12 cellular contexts compared by ENCODE assay signal in genomic region chr10:44965104-44965503, GRCh38. TPM values are rescaled to one million over a fixed set of nuclear protein-coding genes. Genes with fewer than 3 reads are reported as not detected.
DNase-seq lines count a peak whose midpoint lies in the region; ATAC-seq and TF ChIP-seq lines count a peak whose summit lies in the region.
"Had no signal": no experiment of that assay in that cellular context is flagged by ENCODE, and none has a peak within 500 bp of the region (broad histone marks: within the 10 kb centered on the region; RNA-seq: fewer than 3 reads in every experiment).

No MANE protein-coding gene starts in this region.

- DNase-seq in Panc1 (ENCODE audit: low read depth, low spot score), result no peak
- DNase-seq in right cardiac atrium, result no peak
- DNase-seq in sigmoid colon, result no peak
- DNase-seq in NCI-H774 (lab: John Stamatoyannopoulos, UW), result no peak
- DNase-seq in pons (ENCODE audit: low spot score), result no peak
- DNase-seq: anterior cingulate cortex, DND-41, HCEC 1CT had no signal

- H3K36me3 ChIP-seq in BLaER1 (peaks cover 10% of the 10 kb centered on the region), Panc1 (ENCODE audit: control insufficient read depth, insufficient read depth, low read length) (no peaks in the 10 kb centered on the region), sigmoid colon (peaks cover 0 to 4% (median 2%) of the 10 kb centered on the region in 4 donors)

- TF ChIP-seq POLR2A in sigmoid colon (IDR thresholded peaks at IDR 0.05), result no peak

- BruUV-seq in Panc1 (replicated peaks; lab: Mats Ljungman, UMichigan), result no TSS peak

- peaks cover 93% of the 10 kb centered on the region for H3K4me1 ChIP-seq in BLaER1
- H3K4me1 ChIP-seq in Panc1 (ENCODE audit: control insufficient read depth, insufficient read depth, low read length), result peaks cover 50% of the 10 kb centered on the region
- H3K4me1 ChIP-seq in right cardiac atrium (ENCODE audit: control insufficient read depth, insufficient read depth, low read length), result peaks cover 62% of the 10 kb centered on the region
- H3K4me1 ChIP-seq in sigmoid colon, result peaks cover 0 to 65% (median 25%) of the 10 kb centered on the region in 4 donors

- H4K20me1 ChIP-seq in BLaER1, result no peaks in the 10 kb centered on the region

- CTCF ChIA-PET in Panc1 (lab: Charles Lee), result no interaction called here

- no peak overlapping the region for H3K4me3 ChIP-seq in BLaER1
- H3K4me3 ChIP-seq in Panc1 (ENCODE audit: low read depth in 2 of 2, low read length in 2 of 2), result no peak overlapping the region
- no peak overlapping the region for H3K4me3 ChIP-seq in right cardiac atrium (ENCODE audit: low read length)
- H3K4me3 ChIP-seq in sigmoid colon, result no peak overlapping the region

- POLR2A ChIA-PET in Panc1 (lab: Charles Lee), result interaction anchor here (0.5 kb wide), 1 partner anchor 11 kb away, joined by 4 read pairs; no protein-coding TSS in a partner anchor

- intact Hi-C loops in Panc1 (cut with micrococcal nuclease; ENCODE audit: unreplicated experiment), result no loop called here
- intact Hi-C loops in right cardiac atrium (cut with DNase I), result no loop called here
- intact Hi-C loops in sigmoid colon (cut with DNase I), result no loop called here

- H3K27me3 ChIP-seq in BLaER1 (no peaks in the 10 kb centered on the region), Panc1 (ENCODE audit: control insufficient read depth, insufficient read depth, low read length) (no peaks in the 10 kb centered on the region), right cardiac atrium (ENCODE audit: control insufficient read depth, insufficient read depth) (no peaks in the 10 kb centered on the region), sigmoid colon (no peaks in the 10 kb centered on the region)

- H3K9ac ChIP-seq in BLaER1, result no peak overlapping the region

- H3K27ac ChIP-seq in BLaER1 (0 out of 2 replicates have a peak overlapping the region, but pooled peaks have one; percentile 85), Panc1 (ENCODE audit: low read length) (peak overlapping the region; percentile 67), right cardiac atrium (ENCODE audit: low read length) (peak overlapping the region; percentile 96), sigmoid colon (peak overlapping the region; percentile 35 to 93 (median 90))

- peak overlapping the region; percentile 98 for H3K4me2 ChIP-seq in BLaER1

- TF ChIP-seq CTCF in Panc1 (IDR thresholded peaks at IDR 0.05) (no peak), sigmoid colon (IDR thresholded peaks at IDR 0.05) (no peak)

- H3K9me3 ChIP-seq in BLaER1 (no peaks in the 10 kb centered on the region), Panc1 (ENCODE audit: control insufficient read depth, insufficient read depth, low read depth, low read length) (no peaks in the 10 kb centered on the region), right cardiac atrium (ENCODE audit: control insufficient read depth, low read length) (no peaks in the 10 kb centered on the region), sigmoid colon (no peaks in the 10 kb centered on the region)

- in situ Hi-C loops in Panc1 (cut with HindIII; ENCODE audit: low pct_unique_long_range_greater_than_20kb, low sequenced_read_pairs), result no loop called here

- ATAC-seq in Panc1 (no peak), right cardiac atrium (no peak), HG03108 (IDR thresholded peaks at IDR 0.05; ENCODE audit: unreplicated experiment) (no peak), GM18868 (IDR thresholded peaks at IDR 0.05; ENCODE audit: unreplicated experiment) (no peak)

- TF ChIP-seq EP300 in sigmoid colon (IDR thresholded peaks at IDR 0.05), result no peak

- 75% methylated on average over 1 of the region's 1 CpG for WGBS in right cardiac atrium
- 91 to 94% methylated on average over 1 of the region's 1 CpG for WGBS in sigmoid colon, 2 donors

RNA-seq across cellular contexts. Expression of gene RASSF4, which starts 5.5 kb away (rescaled TPM):
- total RNA-seq in Panc1 (2021; ENCODE audit: unreplicated experiment) (13.9 TPM), right cardiac atrium (10 to 100 TPM; 57.9 to 92.1 (median 76.3) TPM), sigmoid colon (10 to 100 TPM; 23.2 to 61.7 (median 45.2) TPM)
- polyA plus RNA-seq in Panc1 (2012; ENCODE audit: insufficient read length), result 15.7 TPM
- polyA plus RNA-seq in right cardiac atrium (45.4 TPM), sigmoid colon (10 to 100 TPM in 2 of 3 donors, 1 to 10 TPM in 1; 7.8 to 23.2 (median 13.6) TPM)

RNA-seq across cellular contexts. Expression of gene DEPP1, which starts 13.5 kb away (rescaled TPM):
- 16.6 TPM for total RNA-seq in Panc1 (2021; ENCODE audit: unreplicated experiment)
- polyA plus RNA-seq in Panc1 (2012; ENCODE audit: insufficient read length), result 26.2 TPM
- 10 to 100 TPM; 18.8 to 43.8 (median 23.8) TPM for total RNA-seq in right cardiac atrium
- polyA plus RNA-seq in right cardiac atrium, result 32.5 TPM
- total RNA-seq in sigmoid colon, result 100 to 1,000 TPM in 1 of 4 donors, 10 to 100 TPM in 3; 47.8 to 294 (median 54.7) TPM
- polyA plus RNA-seq in sigmoid colon, result 10 to 100 TPM; 16.0 to 58.3 (median 53.6) TPM

RNA-seq across cellular contexts. Expression of gene ZNF22, which starts 35.6 kb away (rescaled TPM):
- total RNA-seq in Panc1 (2021; ENCODE audit: unreplicated experiment), result 14.6 TPM
- 7.9 TPM for polyA plus RNA-seq in Panc1 (2012; ENCODE audit: insufficient read length)
- 10 to 100 TPM; 15.4 to 20.7 (median 19.2) TPM for total RNA-seq in right cardiac atrium
- 14.8 TPM for polyA plus RNA-seq in right cardiac atrium
- 10 to 100 TPM; 18.3 to 29.9 (median 24.0) TPM for total RNA-seq in sigmoid colon
- 10 to 100 TPM; 12.9 to 16.8 (median 13.5) TPM for polyA plus RNA-seq in sigmoid colon

RNA-seq across cellular contexts. Expression of gene TMEM72, which starts 54.0 kb away (rescaled TPM):
- total RNA-seq in Panc1 (2021; ENCODE audit: unreplicated experiment) (not detected), right cardiac atrium (under 1 TPM in 3 of 4 donors, not detected in 1; 0.23 to 0.71 (median 0.29) TPM), sigmoid colon (under 1 TPM in 1 of 4 donors, not detected in 3; 0.33 TPM)
- polyA plus RNA-seq in Panc1 (2012; ENCODE audit: insufficient read length), result not detected
- polyA plus RNA-seq in right cardiac atrium (0.14 TPM), sigmoid colon (10 to 100 TPM in 1 of 3 donors, 1 to 10 TPM in 2; 3.9 to 11.8 (median 4.2) TPM)
- total RNA-seq: SK-MEL-5 had no signal
